ENCODE assay signal across 24 cellular contexts in genomic region chr17:47729486-47729885, GRCh38. TPM values are rescaled to one million over a fixed set of nuclear protein-coding genes. Genes with fewer than 3 reads are reported as not detected.
A peak's percentile ranks its signal among the peaks of the same experiment; 100 is the strongest.
DNase-seq lines count a peak whose midpoint lies in the region; ATAC-seq, FAIRE-seq and TF ChIP-seq lines count a peak whose summit lies in the region.
"Had no signal": no experiment of that assay in that cellular context is flagged by ENCODE, and none has a peak within 500 bp of the region (broad histone marks: within the 10 kb centered on the region; RNA-seq: fewer than 3 reads in every experiment).

No MANE protein-coding gene starts in this region.

- ATAC-seq in T-cell (replicated peaks in 1 of 4): no peak
- ATAC-seq in activated naive CD8-positive, alpha-beta T cell treated with anti-CD3 and anti-CD28 coated beads, Interleukin-2, amount 10 ng/mL, durations not matched to agents 7 days and 5 days (ENCODE audit: low read depth): no peak
- no peak for ATAC-seq in HG03342 (IDR thresholded peaks at IDR 0.05; ENCODE audit: unreplicated experiment)
- ATAC-seq: foreskin keratinocyte had no signal

- peak overlapping the region in 6 of 7 donors; percentile 12 to 72 (median 51) for H3K4me3 Mint-ChIP-seq in CD8-positive, alpha-beta memory T cell
- no peak overlapping the region for H3K4me3 Mint-ChIP-seq in T-cell
- H3K4me3 Mint-ChIP-seq in activated naive CD8-positive, alpha-beta T cell treated with anti-CD3 and anti-CD28 coated beads, Interleukin-2, amount 10 ng/mL, durations not matched to agents 7 days and 5 days: no peak overlapping the region
- H3K4me3 Mint-ChIP-seq: nephron progenitor cell had no signal

- POLR2A ChIA-PET in CD8-positive, alpha-beta memory T cell (lab: Charles Lee): no interaction called here
- POLR2A ChIA-PET in T-cell (lab: Charles Lee): no interaction called here
- POLR2A ChIA-PET in activated naive CD8-positive, alpha-beta T cell treated with anti-CD3 and anti-CD28 coated beads, Interleukin-2, amount 10 ng/mL, durations not matched to agents 7 days and 5 days (lab: Charles Lee): interaction anchor here (1.3 to 2.5 kb wide), 3 partner anchors 10 to 28 kb away, joined by 3 to 10 read pairs (median 3); no protein-coding TSS in a partner anchor

- H3K4me1 ChIP-seq in CD8-positive, alpha-beta memory T cell (ENCODE audit: insufficient read depth, low read length): peaks cover 56% of the 10 kb centered on the region
- H3K4me1 ChIP-seq: foreskin keratinocyte, parathyroid adenoma had no signal

- H3K36me3 ChIP-seq in CD8-positive, alpha-beta memory T cell (ENCODE audit: insufficient read depth, low read length): no peaks in the 10 kb centered on the region
- H3K36me3 ChIP-seq: left ventricle myocardium inferior, sigmoid colon, vagina had no signal

- H3K9me3 Mint-ChIP-seq in CD8-positive, alpha-beta memory T cell: peaks cover 0 to 2% (median 0%) of the 10 kb centered on the region in 5 donors
- H3K9me3 Mint-ChIP-seq in T-cell: no peaks in the 10 kb centered on the region
- no peaks in the 10 kb centered on the region for H3K9me3 Mint-ChIP-seq in activated naive CD8-positive, alpha-beta T cell treated with anti-CD3 and anti-CD28 coated beads, Interleukin-2, amount 10 ng/mL, durations not matched to agents 7 days and 5 days
- H3K9me3 Mint-ChIP-seq: IgD-negative memory B cell, nephron progenitor cell had no signal

- H3K4me3 ChIP-seq in CD8-positive, alpha-beta memory T cell (ENCODE audit: low read length): no peak overlapping the region
- H3K4me3 ChIP-seq: left ventricle myocardium inferior, sigmoid colon, vagina had no signal

- peaks cover 0 to 7% (median 5%) of the 10 kb centered on the region in 3 donors for H3K36me3 Mint-ChIP-seq in CD8-positive, alpha-beta memory T cell
- no peaks in the 10 kb centered on the region for H3K36me3 Mint-ChIP-seq in T-cell
- H3K36me3 Mint-ChIP-seq in activated naive CD8-positive, alpha-beta T cell treated with anti-CD3 and anti-CD28 coated beads, Interleukin-2, amount 10 ng/mL, durations not matched to agents 7 days and 5 days: peaks cover 4% of the 10 kb centered on the region
- H3K36me3 Mint-ChIP-seq: IgD-negative memory B cell had no signal

- no peak for FAIRE-seq in GM12892 (lab: Jason Lieb, UNC)
- FAIRE-seq: H54, TTC549 had no signal

- H3K27ac Mint-ChIP-seq in CD8-positive, alpha-beta memory T cell: peak overlapping the region in 7 of 8 donors; percentile 44 to 98 (median 86)
- peak overlapping the region; percentile 39 to 61 for H3K27ac Mint-ChIP-seq in T-cell
- H3K27ac Mint-ChIP-seq in activated naive CD8-positive, alpha-beta T cell treated with anti-CD3 and anti-CD28 coated beads, Interleukin-2, amount 10 ng/mL, durations not matched to agents 7 days and 5 days: peak overlapping the region; percentile 36
- H3K27ac Mint-ChIP-seq: IgD-negative memory B cell, nephron progenitor cell had no signal

- intact Hi-C loops in posterior vena cava (cut with DNase I): no loop called here

- no peak overlapping the region for H3K27ac ChIP-seq in CD8-positive, alpha-beta memory T cell (ENCODE audit: low read depth, low read length)
- H3K27ac ChIP-seq: foreskin keratinocyte, left ventricle myocardium inferior, parathyroid adenoma, sigmoid colon, vagina had no signal

- TF ChIP-seq POLR2A in GM12892 (IDR thresholded peaks at IDR 0.05; ENCODE audit: low read depth, low read length): no peak

- CTCF ChIA-PET in CD8-positive, alpha-beta memory T cell (lab: Charles Lee): interaction anchor here (1.7 to 4.7 kb wide), 3 partner anchors 11 to 30 kb away, joined by 5 to 67 read pairs (median 6); no protein-coding TSS in a partner anchor
- CTCF ChIA-PET in T-cell (lab: Charles Lee): no interaction called here

- H3K27me3 ChIP-seq in CD8-positive, alpha-beta memory T cell (ENCODE audit: insufficient read depth, low read length, poor library complexity, severe bottlenecking): no peaks in the 10 kb centered on the region

- peaks cover 61 to 69% (median 67%) of the 10 kb centered on the region in 3 donors for H3K4me1 Mint-ChIP-seq in CD8-positive, alpha-beta memory T cell
- peaks cover 33 to 71% (median 40%) of the 10 kb centered on the region in 3 donors for H3K4me1 Mint-ChIP-seq in T-cell
- H3K4me1 Mint-ChIP-seq in activated naive CD8-positive, alpha-beta T cell treated with anti-CD3 and anti-CD28 coated beads, Interleukin-2, amount 10 ng/mL, durations not matched to agents 7 days and 5 days: peaks cover 65% of the 10 kb centered on the region

- no peak for DNase-seq in CD8-positive, alpha-beta memory T cell
- DNase-seq in T-cell (no peak), posterior vena cava (ENCODE audit: low spot score) (peak; percentile 44), islet precursor cell (no peak), GM12892 (ENCODE audit: insufficient read length) (no peak)
- DNase-seq in activated naive CD8-positive, alpha-beta T cell treated with anti-CD3 and anti-CD28 coated beads, Interleukin-2, amount 10 ng/mL, durations not matched to agents 7 days and 5 days: peak; percentile 29
- DNase-seq: DMS53, erythroblast, foreskin keratinocyte, GDM1, left ventricle myocardium inferior, midbrain, NCI-H1105, NCI-H2081 treated with DMSO at 0.1 percent for 48 hours, nephron progenitor cell, SHP77 treated with DMSO at 0.1 percent for 48 hours, sigmoid colon, SW 1271 had no signal

- peaks cover 3 to 4% of the 10 kb centered on the region in 2 donors for H3K27me3 Mint-ChIP-seq in CD8-positive, alpha-beta memory T cell
- H3K27me3 Mint-ChIP-seq in T-cell: peaks cover 6 to 19% of the 10 kb centered on the region in 2 donors
- no peaks in the 10 kb centered on the region for H3K27me3 Mint-ChIP-seq in activated naive CD8-positive, alpha-beta T cell treated with anti-CD3 and anti-CD28 coated beads, Interleukin-2, amount 10 ng/mL, durations not matched to agents 7 days and 5 days

- H3K9me3 ChIP-seq in CD8-positive, alpha-beta memory T cell (ENCODE audit: low read length): no peaks in the 10 kb centered on the region
- H3K9me3 ChIP-seq: left ventricle myocardium inferior, sigmoid colon, vagina had no signal

RNA-seq across cellular contexts. Expression of gene TBX21, which starts 3.5 kb away (rescaled TPM):
- 10 to 100 TPM; 37.8 to 39.8 TPM for total RNA-seq in CD8-positive, alpha-beta memory T cell
- polyA plus RNA-seq in CD8-positive, alpha-beta memory T cell: 59.6 TPM
- total RNA-seq in T-cell (10 to 100 TPM in 4 of 5 donors, 1 to 10 TPM in 1; 7.9 to 37.3 (median 20.8) TPM), posterior vena cava (under 1 TPM; 0.48 to 0.65 TPM)
- 10 to 100 TPM; 20.7 to 22.8 TPM for total RNA-seq in activated naive CD8-positive, alpha-beta T cell treated with anti-CD3 and anti-CD28 coated beads, Interleukin-2, amount 10 ng/mL, durations not matched to agents 7 days and 5 days
- not detected for polyA plus RNA-seq in GM12892 (2012; ENCODE audit: missing spikeins)
- total RNA-seq: foreskin keratinocyte had no signal
- polyA plus RNA-seq: foreskin keratinocyte had no signal

RNA-seq across cellular contexts. Expression of gene TBKBP1, which starts 35.5 kb away (rescaled TPM):
- 1 to 10 TPM; 6.6 to 6.7 TPM for total RNA-seq in CD8-positive, alpha-beta memory T cell
- polyA plus RNA-seq in CD8-positive, alpha-beta memory T cell: 1.8 TPM
- 10 to 100 TPM in 1 of 5 donors, 1 to 10 TPM in 4; 4.5 to 20.5 (median 7.2) TPM for total RNA-seq in T-cell
- 1 to 10 TPM; 8.0 to 8.9 TPM for total RNA-seq in activated naive CD8-positive, alpha-beta T cell treated with anti-CD3 and anti-CD28 coated beads, Interleukin-2, amount 10 ng/mL, durations not matched to agents 7 days and 5 days
- total RNA-seq in posterior vena cava: 10 to 100 TPM; 10.7 to 13.8 TPM
- 0.59 TPM for polyA plus RNA-seq in GM12892 (2012; ENCODE audit: missing spikeins)

Comparison
In these comparisons a context has a peak if more than half of its experiments do, and no peak if none do; other contexts are left out.
1. DNase-seq: peak in activated naive CD8-positive, alpha-beta T cell treated with anti-CD3 and anti-CD28 coated beads, Interleukin-2, amount 10 ng/mL, durations not matched to agents 7 days and 5 days (single experiment) and posterior vena cava (single experiment); none in CD8-positive, alpha-beta memory T cell (0 of 5), T-cell (0 of 34), islet precursor cell (single experiment) and GM12892 (single experiment).
2. H3K27ac Mint-ChIP-seq: peak in every context shown above with its lines; median percentile 86 in CD8-positive, alpha-beta memory T cell; 50 in T-cell; 36 in activated naive CD8-positive, alpha-beta T cell treated with anti-CD3 and anti-CD28 coated beads, Interleukin-2, amount 10 ng/mL, durations not matched to agents 7 days and 5 days.
3. H3K4me3 Mint-ChIP-seq: peak in CD8-positive, alpha-beta memory T cell (6 of 7); none in T-cell (0 of 3) and activated naive CD8-positive, alpha-beta T cell treated with anti-CD3 and anti-CD28 coated beads, Interleukin-2, amount 10 ng/mL, durations not matched to agents 7 days and 5 days (single experiment).
4. RNA of gene TBX21, which starts 3.5 kb away (total RNA-seq): 37.8 to 39.8 TPM in CD8-positive, alpha-beta memory T cell, 20.7 to 22.8 TPM in activated naive CD8-positive, alpha-beta T cell treated with anti-CD3 and anti-CD28 coated beads, Interleukin-2, amount 10 ng/mL, durations not matched to agents 7 days and 5 days and 7.9 to 37.3 TPM in T-cell; 0.48 to 0.65 TPM in posterior vena cava; every median in the first group is over 4 times any median in the second.